Comparison of ENCODE assay signal across 1 cellular context in genomic region chr17:79473836-79474204, GRCh38.
A peak's percentile ranks its signal among the peaks of the same experiment; 100 is the strongest.
TF ChIP-seq lines count a peak whose summit lies in the region.

No MANE protein-coding gene starts in this region.

TF ChIP-seq in K562, 482 proteins besides CTCF, POLR2A, EP300 and RAD21 (continued from another document and continues in another):
- TF ChIP-seq AFF1 (IDR thresholded peaks at IDR 0.05; ENCODE audit: low read depth in 1 of 2, partially characterized antibody in 2 of 2) (no peak), TCF15 (CRISPR knock-in tag; IDR thresholded peaks at IDR 0.05) (no peak), ZKSCAN3 (CRISPR knock-in tag; IDR thresholded peaks at IDR 0.05) (no peak), IRF2 (CRISPR knock-in tag; IDR thresholded peaks at IDR 0.05) (no peak), ZMIZ1 (IDR thresholded peaks at IDR 0.05; ENCODE audit: low read depth in 2 of 2, low read length in 2 of 2) (no peak), DEAF1 (CRISPR knock-in tag; IDR thresholded peaks at IDR 0.05) (no peak), ZNF830 (CRISPR knock-in tag; IDR thresholded peaks at IDR 0.05) (no peak), MLLT1 (IDR thresholded peaks at IDR 0.05) (0 out of 4 replicates have a peak, but pooled peaks of 1 of the 2 experiments have one; percentile 30), BRF2 (IDR thresholded peaks at IDR 0.05; ENCODE audit: borderline replicate concordance, insufficient read depth, insufficient read length) (no peak), MXI1 (IDR thresholded peaks at IDR 0.05; ENCODE audit: low read depth, low read length) (no peak), TRIM24 (IDR thresholded peaks at IDR 0.05) (no peak), CCAR2 (IDR thresholded peaks at IDR 0.05; ENCODE audit: low read depth, low read length) (no peak), PBX2 (CRISPR knock-in tag; IDR thresholded peaks at IDR 0.05; ENCODE audit: low read depth) (no peak), PBX2 (tag; conservative IDR thresholded peaks at IDR 0.05; ENCODE audit: low read depth) (no peak), CBFA2T2 (conservative IDR thresholded peaks at IDR 0.05) (no peak), MBD2 (IDR thresholded peaks at IDR 0.05; ENCODE audit: borderline replicate concordance, low read depth) (no peak), CBX8 (IDR thresholded peaks at IDR 0.05; ENCODE audit: borderline replicate concordance, extremely low read depth, low read depth, low read length, poor library complexity, severe bottlenecking) (no peak), SAFB2 (IDR thresholded peaks at IDR 0.05; ENCODE audit: borderline replicate concordance, low read depth, low read length, severe bottlenecking) (no peak), U2AF1 (optimal IDR thresholded peaks at IDR 0.05; ENCODE audit: low read depth, low read length) (no peak), FOXA3 (CRISPR knock-in tag; conservative IDR thresholded peaks at IDR 0.05 in 1 of 2, IDR thresholded peaks at IDR 0.05 in 1 of 2) (no peak), ZNF766 (CRISPR knock-in tag; conservative IDR thresholded peaks at IDR 0.05) (no peak), MAFK (IDR thresholded peaks at IDR 0.05; ENCODE audit: low read length) (no peak), LEF1 (IDR thresholded peaks at IDR 0.05) (no peak), ZNF316 (IDR thresholded peaks at IDR 0.05) (peak; percentile 26; the same call in 1 of the 2 replicates), MEIS2 (IDR thresholded peaks at IDR 0.05; ENCODE audit: partially characterized antibody) (no peak), TFE3 (CRISPR knock-in tag; IDR thresholded peaks at IDR 0.05) (no peak), ZHX1 (conservative IDR thresholded peaks at IDR 0.05; ENCODE audit: low read length) (no peak), ZNF239 (CRISPR knock-in tag; IDR thresholded peaks at IDR 0.05) (no peak)
